ENCODE assay signal across 16 cellular contexts in the genomic region with DNA sequence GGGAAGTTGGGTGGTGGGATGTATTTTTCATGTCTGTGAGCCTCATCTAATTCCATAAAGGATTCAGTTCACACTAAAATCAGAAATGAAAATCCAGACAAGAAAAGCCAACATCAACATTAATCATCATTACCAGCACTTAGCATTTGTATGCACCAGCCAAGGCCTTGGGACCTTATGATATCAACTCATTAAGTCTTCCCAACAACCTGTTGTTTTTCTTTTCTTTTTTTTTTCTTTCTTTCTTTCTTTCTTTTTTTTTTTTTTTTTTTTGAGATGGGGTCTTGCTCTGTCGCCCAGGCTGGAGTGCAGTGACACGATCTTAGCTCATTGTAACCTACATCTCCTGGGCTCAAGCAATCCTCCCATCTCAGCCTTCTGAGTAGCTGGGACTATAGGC. TPM values are rescaled to one million over a fixed set of nuclear protein-coding genes. Genes with fewer than 3 reads are reported as not detected.
DNase-seq lines count a peak whose midpoint lies in the region; ATAC-seq, FAIRE-seq and TF ChIP-seq lines count a peak whose summit lies in the region.
"Not testable (repeated sequence)": the region's sequence is repeated elsewhere in the genome, so short reads cannot be mapped to it uniquely, and the experiment has no call there.
"Had no signal": no experiment of that assay in that cellular context is flagged by ENCODE, and none has a peak within 500 bp of the region (broad histone marks: within the 10 kb centered on the region; RNA-seq: fewer than 3 reads in every experiment).

No MANE protein-coding gene starts in this region.

- TF ChIP-seq RAD21 in A549 (conservative IDR thresholded peaks at IDR 0.05 in 1 of 2, IDR thresholded peaks at IDR 0.05 in 1 of 2); K562 (CRISPR knock-in tag; conservative IDR thresholded peaks at IDR 0.05 in 1 of 2, IDR thresholded peaks at IDR 0.05 in 1 of 2); HepG2 (CRISPR knock-in tag; IDR thresholded peaks at IDR 0.05): not testable (repeated sequence)

- H3K4me3 ChIP-seq in A549; K562; dorsolateral prefrontal cortex; HepG2 (replicated peaks in 1 of 3; ENCODE audit: insufficient read depth in 1 of 3, low read depth in 2 of 3, low read length in 3 of 3); psoas muscle: not testable (repeated sequence)

- 85% methylated on average over 2 of the region's 2 CpGs for WGBS in A549 (ENCODE audit: missing lambda C conversion rate)
- 20% methylated on average over 1 of the region's 2 CpGs for WGBS in K562 (ENCODE audit: insufficient coverage, low coverage, missing lambda C conversion rate)
- 100% methylated on average over 2 of the region's 2 CpGs for WGBS in HepG2 (ENCODE audit: low lambda C conversion rate)
- 97 to 100% (median 100%) methylated on average over 2 of the region's 2 CpGs for WGBS in psoas muscle, 3 donors

- H3K9me3 ChIP-seq in A549; K562 (replicated peaks; ENCODE audit: control insufficient read depth, insufficient read depth, low read depth, low read length); HepG2 (ENCODE audit: low read length); psoas muscle: not testable (repeated sequence)

- H3K79me2 ChIP-seq in K562 (ENCODE audit: control insufficient read depth, insufficient read depth, low read length): not testable (repeated sequence)
- peaks cover 17% of the 10 kb centered on the region for H3K79me2 ChIP-seq in HepG2 (ENCODE audit: insufficient read depth, low read length)

- POLR2A ChIA-PET in A549 (lab: Yijun Ruan, JAX); HepG2 (lab: Yijun Ruan, JAX): not testable (repeated sequence)
- POLR2A ChIA-PET in K562 (lab: Yijun Ruan, JAX): interaction anchor here (1.5 kb wide), 1 partner anchor 8 kb away, joined by 5 read pairs; no protein-coding TSS in a partner anchor

- BruUV-seq in K562 (replicated peaks; lab: Mats Ljungman, UMichigan); HepG2 (replicated peaks; lab: Mats Ljungman, UMichigan): not testable (repeated sequence)

- TF ChIP-seq POLR2A in A549 (IDR thresholded peaks at IDR 0.05; ENCODE audit: low read length); K562 (conservative IDR thresholded peaks at IDR 0.05); HepG2 (IDR thresholded peaks at IDR 0.05; ENCODE audit: insufficient read depth in 1 of 2, low read depth in 2 of 2, low read length in 2 of 2): not testable (repeated sequence)

- intact Hi-C loops in K562 (cut with micrococcal nuclease); dorsolateral prefrontal cortex (cut with DNase I); psoas muscle (cut with DNase I): not testable (repeated sequence)
- intact Hi-C loops in HepG2 (cut with micrococcal nuclease; ENCODE audit: unreplicated experiment): loop anchor here (2.0 kb wide), 1 partner anchor 76 kb away; no protein-coding TSS in a partner anchor

- not testable (repeated sequence) for H3K4me2 ChIP-seq in A549; K562 (ENCODE audit: insufficient read depth, low read length); HepG2 (ENCODE audit: low read depth, low read length)

- in situ Hi-C loops in K562 (cut with MboI); HepG2 (cut with HindIII; ENCODE audit: extremely low pct_ligation_motif_present, low pct_unique_long_range_greater_than_20kb): not testable (repeated sequence)

- not testable (repeated sequence) for H3K27ac ChIP-seq in A549; K562 (ENCODE audit: extremely low read depth, low read depth, low read length); HepG2 (ENCODE audit: extremely low read length, insufficient read depth, low read length)
- peak overlapping the region; percentile 96 for H3K27ac ChIP-seq in angular gyrus (ENCODE audit: low read depth, low read length)
- H3K27ac ChIP-seq in dorsolateral prefrontal cortex: peak overlapping the region in 52 of 59 donors; percentile 15 to 99 (median 95)
- H3K27ac ChIP-seq in psoas muscle: peak overlapping the region; percentile 43
- peak overlapping the region; percentile 98 for H3K27ac ChIP-seq in substantia nigra (ENCODE audit: low read depth, low read length, poor library complexity, severe bottlenecking)
- peak overlapping the region; percentile 97 for H3K27ac ChIP-seq in temporal lobe (ENCODE audit: low read depth, low read length)

- peak; percentile 51 for FAIRE-seq in A549 (lab: Jason Lieb, UNC)
- FAIRE-seq in K562 (lab: Jason Lieb, UNC); HepG2 (lab: Jason Lieb, UNC): not testable (repeated sequence)

- H2AFZ ChIP-seq in K562 (ENCODE audit: low read depth, low read length); HepG2 (ENCODE audit: low read length): not testable (repeated sequence)

- ATAC-seq in A549, K562, HepG2, psoas muscle: not testable (repeated sequence)

- TF ChIP-seq EP300 in A549 (IDR thresholded peaks at IDR 0.05); K562 (IDR thresholded peaks at IDR 0.05; ENCODE audit: low read length); HepG2 (IDR thresholded peaks at IDR 0.05; ENCODE audit: low read depth in 2 of 2, low read length in 2 of 2); HepG2 (CRISPR knock-in tag; IDR thresholded peaks at IDR 0.05; ENCODE audit: borderline replicate concordance): not testable (repeated sequence)

- H3K27me3 ChIP-seq in K562 (ENCODE audit: control insufficient read depth in 2 of 2, insufficient read depth in 2 of 2, low read length in 2 of 2); dorsolateral prefrontal cortex; HepG2 (ENCODE audit: control insufficient read depth in 1 of 2, insufficient read depth in 2 of 2, low read length in 2 of 2); psoas muscle (ENCODE audit: insufficient read depth in 3 of 3, low read length in 2 of 3): not testable (repeated sequence)

- H3K4me1 ChIP-seq in A549: peaks cover 15% of the 10 kb centered on the region
- not testable (repeated sequence) for H3K4me1 ChIP-seq in K562 (replicated peaks in 1 of 2; ENCODE audit: control insufficient read depth in 2 of 2, insufficient read depth in 2 of 2, low read length in 2 of 2)
- peaks cover 17% of the 10 kb centered on the region for H3K4me1 ChIP-seq in HepG2 (ENCODE audit: insufficient read depth, low read length)
- H3K4me1 ChIP-seq in psoas muscle: peaks cover 32% of the 10 kb centered on the region

- H3K36me3 ChIP-seq in K562 (ENCODE audit: control insufficient read depth, insufficient read depth, low read length); psoas muscle (ENCODE audit: insufficient read depth in 1 of 2, low read depth in 1 of 2): not testable (repeated sequence)
- H3K36me3 ChIP-seq in HepG2 (replicated peaks in 1 of 2; ENCODE audit: control insufficient read depth in 1 of 2, insufficient read depth in 2 of 2, low read length in 2 of 2): peaks cover 23 to 47% of the 10 kb centered on the region in 2 experiments; a peak in 4 of 5 replicates

- CTCF ChIA-PET in A549 (lab: Yijun Ruan, JAX) (interaction anchor here (1.1 to 18.1 kb wide), 10 partner anchors 2 to 124 kb away, joined by 3 to 374 read pairs (median 30); a partner anchor contains a TSS), K562 (lab: Yijun Ruan, JAX; ENCODE audit: low intra/inter-chr PET ratio) (interaction anchor here (0.7 kb wide), 1 partner anchor 40 kb away, joined by 3 read pairs; no protein-coding TSS in a partner anchor)
- CTCF ChIA-PET in HepG2 (lab: Yijun Ruan, JAX; ENCODE audit: low intra/inter-chr PET ratio, low total read pairs): not testable (repeated sequence)

- not testable (repeated sequence) for DNase-seq in A549 (ENCODE audit: low read depth in 1 of 2, low spot score in 1 of 2); K562 (ENCODE audit: extremely low read depth in 1 of 4, low spot score in 3 of 4); dorsolateral prefrontal cortex; HepG2 (ENCODE audit: low spot score); psoas muscle; substantia nigra (lab: John Stamatoyannopoulos, UW)

- not testable (repeated sequence) for H3K9me1 ChIP-seq in K562 (ENCODE audit: control insufficient read depth, insufficient read depth, low read length)

- not testable (repeated sequence) for H4K20me1 ChIP-seq in K562 (replicated peaks; ENCODE audit: control insufficient read depth, insufficient read depth, low read length)
- H4K20me1 ChIP-seq in HepG2 (ENCODE audit: insufficient read depth, low read length): peaks cover 58% of the 10 kb centered on the region

- H3K9ac ChIP-seq in K562 (ENCODE audit: insufficient read depth in 1 of 2, low read depth in 2 of 2, low read length in 2 of 2); HepG2 (ENCODE audit: insufficient read depth, low read depth, low read length): not testable (repeated sequence)

- TF ChIP-seq CTCF in A549 (IDR thresholded peaks at IDR 0.05); K562 (IDR thresholded peaks at IDR 0.05 in 2 of 3, conservative IDR thresholded peaks at IDR 0.05 in 1 of 3; ENCODE audit: insufficient read depth in 2 of 3, low read depth in 1 of 3, low read length in 3 of 3); dorsolateral prefrontal cortex (IDR thresholded peaks at IDR 0.05 in 54 of 56, conservative IDR thresholded peaks at IDR 0.05 in 2 of 56; ENCODE audit: low read depth in 1 of 56, partially characterized antibody in 56 of 56); HepG2 (CRISPR knock-in tag; IDR thresholded peaks at IDR 0.05); psoas muscle (IDR thresholded peaks at IDR 0.05): not testable (repeated sequence)

RNA-seq across cellular contexts. Expression of a gene that starts 9.1 kb away (rescaled TPM):
- 0.08 and 0.09 TPM in 2 replicates for polyA plus RNA-seq in A549 (2011; rRNA removed)
- polyA plus RNA-seq in A549 (2012; cell fraction: cytosol; rRNA removed): 0.04 TPM in 2 replicates
- 0.47 and 0.66 TPM in 2 replicates for polyA plus RNA-seq in A549 (2012; cell fraction: nucleus; rRNA removed)
- polyA plus RNA-seq in A549 (2017; fragmentation: RNase III; extraction: RNeasy Plus Mini Kit Qiagen cat#74134 plus additional on column Dnase treatment): 0.04 to 0.12 TPM (median 0.06 TPM) in 3 replicates
- not detected in 2 replicates for polyA minus RNA-seq in A549 (2011; rRNA and poly(A)+ RNA removed)
- total RNA-seq in K562 (2011; cell fraction: chromatin; rRNA removed; ENCODE audit: low replicate concordance): 0.30 and 0.74 TPM in 2 replicates
- 0.26 and 0.67 TPM in 2 replicates for total RNA-seq in K562 (2011; cell fraction: nucleolus; rRNA removed)
- total RNA-seq in K562 (2011; cell fraction: nucleoplasm; rRNA removed): 0.59 and 0.99 TPM in 2 replicates
- not detected in 2 replicates for total RNA-seq in K562 (2014; rRNA removed)
- not detected in 2 replicates for total RNA-seq in K562 (2014; rRNA removed; fragmentation: Illumina TruSeq; extraction: Trizol)
- total RNA-seq in K562 (2015; rRNA removed; fragmentation: Illumina TruSeq; extraction: Trizol): 0.15 TPM in 1 of 2 replicates, not detected in the other
- total RNA-seq in K562 (2021): 0.20 and 0.36 TPM in 2 replicates
- polyA plus RNA-seq in K562 (2011; rRNA removed): 0.10 and 0.11 TPM in 2 replicates
- 0.09 and 0.12 TPM in 2 replicates for polyA plus RNA-seq in K562 (2011; cell fraction: cytosol; rRNA removed)
- 0.63 and 1.3 TPM in 2 replicates for polyA plus RNA-seq in K562 (2011; cell fraction: nucleus; rRNA removed)
- polyA plus RNA-seq in K562 (2012): 0.10 and 1.7 TPM in 2 replicates
- not detected in 2 replicates for polyA plus RNA-seq in K562 (2014; fragmentation: Illumina TruSeq; extraction: Trizol)
- polyA plus RNA-seq in K562 (2014; fragmentation: Nextera tagmentation; extraction: Ambion mirVana): not detected
- polyA plus RNA-seq in K562 (2014; rRNA removed): not detected in 2 replicates
- not detected in 2 replicates for polyA minus RNA-seq in K562 (2011; rRNA and poly(A)+ RNA removed)
- not detected in 2 replicates for polyA minus RNA-seq in K562 (2011; cell fraction: cytosol; rRNA and poly(A)+ RNA removed)
- 0.27 and 0.56 TPM in 2 replicates for polyA minus RNA-seq in K562 (2011; cell fraction: nucleus; rRNA and poly(A)+ RNA removed)
- total RNA-seq in dorsolateral prefrontal cortex: 10 to 100 TPM in 11 of 120 experiments, 1 to 10 TPM in 109; 1.0 to 16.3 (median 6.0) TPM
- 23.9 and 46.7 TPM in 2 replicates for total RNA-seq in HepG2 (2016; rRNA removed; fragmentation: Illumina TruSeq; extraction: Trizol)
- total RNA-seq in HepG2 (2016; cell fraction: cytosol; rRNA removed; fragmentation: Illumina TruSeq; extraction: Trizol; ENCODE audit: low read depth): 42.7 and 50.6 TPM in 2 replicates
- total RNA-seq in HepG2 (2016; cell fraction: insoluble cytoplasmic fraction; rRNA removed; fragmentation: Illumina TruSeq; extraction: Trizol): 21.2 and 50.0 TPM in 2 replicates
- 54.3 and 66.8 TPM in 2 replicates for total RNA-seq in HepG2 (2016; cell fraction: membrane; rRNA removed; fragmentation: Illumina TruSeq; extraction: Trizol)
- total RNA-seq in HepG2 (2016; cell fraction: nucleus; rRNA removed; fragmentation: Illumina TruSeq; extraction: Trizol): 45.3 and 57.3 TPM in 2 replicates
- 261 and 364 TPM in 2 replicates for polyA plus RNA-seq in HepG2 (2011; rRNA removed)
- polyA plus RNA-seq in HepG2 (2011; cell fraction: cytosol; rRNA removed): 287 and 379 TPM in 2 replicates
- 902 and 1,132 TPM in 2 replicates for polyA plus RNA-seq in HepG2 (2011; cell fraction: nucleus; rRNA removed)
- 157 and 225 TPM in 2 replicates for polyA plus RNA-seq in HepG2 (2012)
- polyA plus RNA-seq in HepG2 (2016; cell fraction: cytosol; fragmentation: Illumina TruSeq; extraction: Trizol; ENCODE audit: low read depth): 63.0 and 76.1 TPM in 2 replicates
- 32.2 and 40.3 TPM in 2 replicates for polyA plus RNA-seq in HepG2 (2016; cell fraction: insoluble cytoplasmic fraction; fragmentation: Illumina TruSeq; extraction: Trizol; ENCODE audit: low read depth)
- polyA plus RNA-seq in HepG2 (2016; cell fraction: membrane; fragmentation: Illumina TruSeq; extraction: Trizol; ENCODE audit: low read depth): 76.4 and 86.0 TPM in 2 replicates
- 121 and 129 TPM in 2 replicates for polyA plus RNA-seq in HepG2 (2016; cell fraction: nucleus; fragmentation: Illumina TruSeq; extraction: Trizol; ENCODE audit: insufficient read depth, low read depth)
- polyA minus RNA-seq in HepG2 (2011; rRNA and poly(A)+ RNA removed; ENCODE audit: low replicate concordance): 189 TPM in 1 of 2 replicates, not detected in the other
- polyA minus RNA-seq in HepG2 (2011; cell fraction: cytosol; rRNA and poly(A)+ RNA removed): 86.7 and 119 TPM in 2 replicates
- polyA minus RNA-seq in HepG2 (2011; cell fraction: nucleus; rRNA and poly(A)+ RNA removed): 78.7 and 86.0 TPM in 2 replicates
- total RNA-seq in psoas muscle: 10 to 100 TPM in 2 of 4 donors, 1 to 10 TPM in 2; 2.5 to 17.7 (median 8.1) TPM
- 10 to 100 TPM in 1 of 3 donors, 1 to 10 TPM in 2; 1.6 to 12.6 (median 5.2) TPM for polyA plus RNA-seq in psoas muscle
- not detected for total RNA-seq in temporal lobe
- total RNA-seq: A172; A673; CD4-positive, CD25-positive, alpha-beta regulatory T cell; CD8-positive, alpha-beta memory T cell; Daoy; G401 had no signal
- polyA plus RNA-seq: AG04450, CD14-positive monocyte had no signal

RNA-seq across cellular contexts. Expression of a gene that starts 20.4 kb away (rescaled TPM):
- polyA plus RNA-seq in A549 (2011; rRNA removed) (11.0 and 12.8 TPM in 2 replicates), A549 (2017; fragmentation: RNase III; extraction: RNeasy Plus Mini Kit Qiagen cat#74134 plus additional on column Dnase treatment) (10.3 to 11.4 TPM (median 11.3 TPM) in 3 replicates), K562 (2011; rRNA removed) (2.5 and 4.2 TPM in 2 replicates), K562 (2014; fragmentation: Illumina TruSeq; extraction: Trizol) (0.79 and 1.0 TPM in 2 replicates), K562 (2014; fragmentation: Nextera tagmentation; extraction: Ambion mirVana) (under 1 TPM; 0.03 to 0.06 TPM), K562 (2014; rRNA removed) (1.2 and 2.1 TPM in 2 replicates), HepG2 (2011; rRNA removed) (20.1 and 24.5 TPM in 2 replicates), psoas muscle (100 to 1,000 TPM in 2 of 3 donors, 10 to 100 TPM in 1; 55.6 to 282 (median 248) TPM)
- 14.1 and 15.1 TPM in 2 replicates for polyA plus RNA-seq in A549 (2012; cell fraction: cytosol; rRNA removed)
- 21.3 and 22.5 TPM in 2 replicates for polyA plus RNA-seq in A549 (2012; cell fraction: nucleus; rRNA removed)
- 7.9 and 12.7 TPM in 2 replicates for polyA minus RNA-seq in A549 (2011; rRNA and poly(A)+ RNA removed)
- total RNA-seq in K562 (2011; cell fraction: chromatin; rRNA removed; ENCODE audit: low replicate concordance): 6.3 and 14.6 TPM in 2 replicates
- 7.7 and 7.9 TPM in 2 replicates for total RNA-seq in K562 (2011; cell fraction: nucleolus; rRNA removed)
- 8.3 and 13.4 TPM in 2 replicates for total RNA-seq in K562 (2011; cell fraction: nucleoplasm; rRNA removed)
- total RNA-seq in K562 (2014; rRNA removed) (0.91 and 1.6 TPM in 2 replicates), K562 (2014; rRNA removed; fragmentation: Illumina TruSeq; extraction: Trizol) (0.51 and 0.80 TPM in 2 replicates), K562 (2015; rRNA removed; fragmentation: Illumina TruSeq; extraction: Trizol) (0.91 and 1.2 TPM in 2 replicates), K562 (2021) (1.8 TPM in 2 replicates), dorsolateral prefrontal cortex (100 to 1,000 TPM in 117 of 120 experiments, 10 to 100 TPM in 3; 65.9 to 457 (median 199) TPM), HepG2 (2016; rRNA removed; fragmentation: Illumina TruSeq; extraction: Trizol) (1.5 and 2.7 TPM in 2 replicates), psoas muscle (100 to 1,000 TPM in 3 of 4 donors, 10 to 100 TPM in 1; 95.9 to 345 (median 218) TPM), temporal lobe (0.49 TPM)
- 2.3 and 2.6 TPM in 2 replicates for polyA plus RNA-seq in K562 (2011; cell fraction: cytosol; rRNA removed)
- 9.1 and 10.0 TPM in 2 replicates for polyA plus RNA-seq in K562 (2011; cell fraction: nucleus; rRNA removed)
- polyA plus RNA-seq in K562 (2012): 1.4 and 3.7 TPM in 2 replicates
- 1.1 and 2.6 TPM in 2 replicates for polyA minus RNA-seq in K562 (2011; rRNA and poly(A)+ RNA removed)
- polyA minus RNA-seq in K562 (2011; cell fraction: cytosol; rRNA and poly(A)+ RNA removed): 1.2 and 1.5 TPM in 2 replicates
- polyA minus RNA-seq in K562 (2011; cell fraction: nucleus; rRNA and poly(A)+ RNA removed): 1.6 and 2.2 TPM in 2 replicates
- total RNA-seq in HepG2 (2016; cell fraction: cytosol; rRNA removed; fragmentation: Illumina TruSeq; extraction: Trizol; ENCODE audit: low read depth): 4.5 and 6.0 TPM in 2 replicates
- 1.1 and 2.5 TPM in 2 replicates for total RNA-seq in HepG2 (2016; cell fraction: insoluble cytoplasmic fraction; rRNA removed; fragmentation: Illumina TruSeq; extraction: Trizol)
- 6.4 and 8.1 TPM in 2 replicates for total RNA-seq in HepG2 (2016; cell fraction: membrane; rRNA removed; fragmentation: Illumina TruSeq; extraction: Trizol)
- total RNA-seq in HepG2 (2016; cell fraction: nucleus; rRNA removed; fragmentation: Illumina TruSeq; extraction: Trizol): 1.5 and 2.0 TPM in 2 replicates
- polyA plus RNA-seq in HepG2 (2011; cell fraction: cytosol; rRNA removed): 14.0 and 14.1 TPM in 2 replicates
- 42.7 and 48.8 TPM in 2 replicates for polyA plus RNA-seq in HepG2 (2011; cell fraction: nucleus; rRNA removed)
- 5.5 and 5.6 TPM in 2 replicates for polyA plus RNA-seq in HepG2 (2012)
- 8.2 and 8.5 TPM in 2 replicates for polyA plus RNA-seq in HepG2 (2016; cell fraction: cytosol; fragmentation: Illumina TruSeq; extraction: Trizol; ENCODE audit: low read depth)
- 1.9 and 2.0 TPM in 2 replicates for polyA plus RNA-seq in HepG2 (2016; cell fraction: insoluble cytoplasmic fraction; fragmentation: Illumina TruSeq; extraction: Trizol; ENCODE audit: low read depth)
- polyA plus RNA-seq in HepG2 (2016; cell fraction: membrane; fragmentation: Illumina TruSeq; extraction: Trizol; ENCODE audit: low read depth): 8.0 and 8.2 TPM in 2 replicates
- 6.6 and 6.8 TPM in 2 replicates for polyA plus RNA-seq in HepG2 (2016; cell fraction: nucleus; fragmentation: Illumina TruSeq; extraction: Trizol; ENCODE audit: insufficient read depth, low read depth)
- polyA minus RNA-seq in HepG2 (2011; rRNA and poly(A)+ RNA removed; ENCODE audit: low replicate concordance): 0.89 and 10.7 TPM in 2 replicates
- polyA minus RNA-seq in HepG2 (2011; cell fraction: cytosol; rRNA and poly(A)+ RNA removed): 4.2 TPM in 2 replicates
- polyA minus RNA-seq in HepG2 (2011; cell fraction: nucleus; rRNA and poly(A)+ RNA removed): 10.8 and 11.2 TPM in 2 replicates

RNA-seq across cellular contexts. Expression of a gene that starts 50.5 kb away (rescaled TPM):
- polyA plus RNA-seq in A549 (2011; rRNA removed) (184 and 221 TPM in 2 replicates), A549 (2017; fragmentation: RNase III; extraction: RNeasy Plus Mini Kit Qiagen cat#74134 plus additional on column Dnase treatment) (104 to 131 TPM (median 128 TPM) in 3 replicates), K562 (2011; rRNA removed) (39.4 and 54.3 TPM in 2 replicates), K562 (2014; fragmentation: Illumina TruSeq; extraction: Trizol) (38.5 and 54.1 TPM in 2 replicates), K562 (2014; fragmentation: Nextera tagmentation; extraction: Ambion mirVana) (1 to 10 TPM; 1.4 to 1.7 TPM), K562 (2014; rRNA removed) (61.7 and 63.8 TPM in 2 replicates), HepG2 (2011; rRNA removed) (171 and 181 TPM in 2 replicates), psoas muscle (10 to 100 TPM; 15.6 to 33.4 (median 17.4) TPM)
- 170 and 209 TPM in 2 replicates for polyA plus RNA-seq in A549 (2012; cell fraction: cytosol; rRNA removed)
- 411 and 413 TPM in 2 replicates for polyA plus RNA-seq in A549 (2012; cell fraction: nucleus; rRNA removed)
- 237 and 239 TPM in 2 replicates for polyA minus RNA-seq in A549 (2011; rRNA and poly(A)+ RNA removed)
- 167 and 288 TPM in 2 replicates for total RNA-seq in K562 (2011; cell fraction: chromatin; rRNA removed; ENCODE audit: low replicate concordance)
- 130 and 133 TPM in 2 replicates for total RNA-seq in K562 (2011; cell fraction: nucleolus; rRNA removed)
- total RNA-seq in K562 (2011; cell fraction: nucleoplasm; rRNA removed): 132 and 192 TPM in 2 replicates
- total RNA-seq in K562 (2014; rRNA removed) (41.8 and 47.0 TPM in 2 replicates), K562 (2014; rRNA removed; fragmentation: Illumina TruSeq; extraction: Trizol) (13.9 and 16.4 TPM in 2 replicates), K562 (2015; rRNA removed; fragmentation: Illumina TruSeq; extraction: Trizol) (19.4 and 20.5 TPM in 2 replicates), K562 (2021) (58.7 and 62.5 TPM in 2 replicates), dorsolateral prefrontal cortex (10 to 100 TPM; 38.8 to 93.6 (median 54.7) TPM), HepG2 (2016; rRNA removed; fragmentation: Illumina TruSeq; extraction: Trizol) (8.0 and 14.7 TPM in 2 replicates), psoas muscle (10 to 100 TPM; 36.3 to 55.0 (median 38.3) TPM), temporal lobe (36.1 TPM)
- 51.1 and 57.8 TPM in 2 replicates for polyA plus RNA-seq in K562 (2011; cell fraction: cytosol; rRNA removed)
- polyA plus RNA-seq in K562 (2011; cell fraction: nucleus; rRNA removed): 131 and 183 TPM in 2 replicates
- polyA plus RNA-seq in K562 (2012): 35.7 and 68.6 TPM in 2 replicates
- polyA minus RNA-seq in K562 (2011; rRNA and poly(A)+ RNA removed): 41.4 and 44.4 TPM in 2 replicates
- polyA minus RNA-seq in K562 (2011; cell fraction: cytosol; rRNA and poly(A)+ RNA removed): 39.7 and 39.8 TPM in 2 replicates
- polyA minus RNA-seq in K562 (2011; cell fraction: nucleus; rRNA and poly(A)+ RNA removed): 31.2 and 45.4 TPM in 2 replicates
- 23.3 and 25.4 TPM in 2 replicates for total RNA-seq in HepG2 (2016; cell fraction: cytosol; rRNA removed; fragmentation: Illumina TruSeq; extraction: Trizol; ENCODE audit: low read depth)
- 7.2 and 15.9 TPM in 2 replicates for total RNA-seq in HepG2 (2016; cell fraction: insoluble cytoplasmic fraction; rRNA removed; fragmentation: Illumina TruSeq; extraction: Trizol)
- total RNA-seq in HepG2 (2016; cell fraction: membrane; rRNA removed; fragmentation: Illumina TruSeq; extraction: Trizol): 26.9 and 28.0 TPM in 2 replicates
- 17.9 and 19.7 TPM in 2 replicates for total RNA-seq in HepG2 (2016; cell fraction: nucleus; rRNA removed; fragmentation: Illumina TruSeq; extraction: Trizol)
- polyA plus RNA-seq in HepG2 (2011; cell fraction: cytosol; rRNA removed): 68.5 and 120 TPM in 2 replicates
- polyA plus RNA-seq in HepG2 (2011; cell fraction: nucleus; rRNA removed): 669 and 1,022 TPM in 2 replicates
- polyA plus RNA-seq in HepG2 (2012): 68.6 and 85.6 TPM in 2 replicates
- polyA plus RNA-seq in HepG2 (2016; cell fraction: cytosol; fragmentation: Illumina TruSeq; extraction: Trizol; ENCODE audit: low read depth): 47.6 and 52.1 TPM in 2 replicates
- 11.6 and 19.2 TPM in 2 replicates for polyA plus RNA-seq in HepG2 (2016; cell fraction: insoluble cytoplasmic fraction; fragmentation: Illumina TruSeq; extraction: Trizol; ENCODE audit: low read depth)
- polyA plus RNA-seq in HepG2 (2016; cell fraction: membrane; fragmentation: Illumina TruSeq; extraction: Trizol; ENCODE audit: low read depth): 43.5 and 50.9 TPM in 2 replicates
- 55.7 and 69.0 TPM in 2 replicates for polyA plus RNA-seq in HepG2 (2016; cell fraction: nucleus; fragmentation: Illumina TruSeq; extraction: Trizol; ENCODE audit: insufficient read depth, low read depth)
- polyA minus RNA-seq in HepG2 (2011; rRNA and poly(A)+ RNA removed; ENCODE audit: low replicate concordance): 32.3 and 120 TPM in 2 replicates
- polyA minus RNA-seq in HepG2 (2011; cell fraction: cytosol; rRNA and poly(A)+ RNA removed): 59.4 and 66.8 TPM in 2 replicates
- 94.2 and 105 TPM in 2 replicates for polyA minus RNA-seq in HepG2 (2011; cell fraction: nucleus; rRNA and poly(A)+ RNA removed)

Comparison
In these comparisons a context has a peak if more than half of its experiments do, and no peak if none do; other contexts are left out.
1. RNA of a gene that starts 20.4 kb away (total RNA-seq): 95.9 to 345 TPM in psoas muscle and 65.9 to 457 TPM in dorsolateral prefrontal cortex; 1.1 to 8.1 TPM in HepG2, 0.51 to 14.6 TPM in K562 and 0.49 TPM in temporal lobe (single experiment); every median in the first group is over 4 times any median in the second.